11 cellular contexts compared by ENCODE assay signal in the genomic region with DNA sequence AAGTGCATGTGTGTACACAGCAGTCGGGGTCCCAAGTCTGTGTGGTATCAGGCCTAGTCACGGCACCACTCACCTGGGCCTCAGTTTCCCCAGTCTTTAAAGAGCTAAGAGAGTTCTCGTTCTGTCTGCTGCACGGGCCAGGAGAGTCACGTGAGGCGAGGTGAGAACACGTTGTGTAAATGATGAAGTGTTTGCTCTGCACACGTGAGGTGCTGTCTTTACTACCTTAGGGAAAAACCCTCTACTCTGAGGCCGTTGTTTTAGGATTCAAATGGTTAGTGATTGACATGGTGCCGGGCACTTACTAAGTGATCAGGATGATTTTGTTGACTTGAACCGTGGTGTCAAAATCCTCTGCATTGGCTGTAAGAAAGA.
A peak's percentile ranks its signal among the peaks of the same experiment; 100 is the strongest.
DNase-seq lines count a peak whose midpoint lies in the region; ATAC-seq, FAIRE-seq and TF ChIP-seq lines count a peak whose summit lies in the region.
"Had no signal": no experiment of that assay in that cellular context is flagged by ENCODE, and none has a peak within 500 bp of the region (broad histone marks: within the 10 kb centered on the region; RNA-seq: fewer than 3 reads in every experiment).

No MANE protein-coding gene starts in this region.

- no peak overlapping the region for H3K4me2 ChIP-seq in parathyroid adenoma (ENCODE audit: low read length)

- H3K36me3 ChIP-seq in BE2C (no peaks in the 10 kb centered on the region), parathyroid adenoma (ENCODE audit: control insufficient read depth, insufficient read depth, low read length) (no peaks in the 10 kb centered on the region)

- TF ChIP-seq CTCF in BE2C (IDR thresholded peaks at IDR 0.05; ENCODE audit: low read depth, low read length) (no peak), parathyroid adenoma (IDR thresholded peaks at IDR 0.05) (no peak)

- H3K4me3 ChIP-seq in BE2C (ENCODE audit: low read depth, low read length): peak overlapping the region; percentile 84
- no peak overlapping the region for H3K4me3 ChIP-seq in parathyroid adenoma (ENCODE audit: low read depth, low read length)

- FAIRE-seq in GM12892 (lab: Jason Lieb, UNC): no peak

- no peak for TF ChIP-seq POLR2A in GM12892 (IDR thresholded peaks at IDR 0.05; ENCODE audit: low read depth, low read length)

- H3K27ac ChIP-seq in parathyroid adenoma: peak overlapping the region; percentile 24

- peaks cover 22% of the 10 kb centered on the region for H3K4me1 ChIP-seq in BE2C
- H3K4me1 ChIP-seq in parathyroid adenoma: no peaks in the 10 kb centered on the region

- H3K9me3 ChIP-seq in BE2C: no peaks in the 10 kb centered on the region
- no peaks in the 10 kb centered on the region for H3K9me3 ChIP-seq in parathyroid adenoma (ENCODE audit: control insufficient read depth, low read length)

- H3K79me2 ChIP-seq in parathyroid adenoma: peaks cover 44% of the 10 kb centered on the region

- H3K9ac ChIP-seq in parathyroid adenoma: no peak overlapping the region

- ATAC-seq in esophagus mucosa: peak; percentile 47
- ATAC-seq in HG02885 (IDR thresholded peaks at IDR 0.05; ENCODE audit: poor library complexity, unreplicated experiment): no peak

- no peak for DNase-seq in BE2C
- DNase-seq in NCI-H2196 treated with DMSO at 0.1 percent for 48 hours (lab: John Stamatoyannopoulos, UW; ENCODE audit: unreplicated experiment): peak; percentile 69
- DNase-seq in NCI-H748 (lab: John Stamatoyannopoulos, UW; ENCODE audit: unreplicated experiment): no peak
- no peak for DNase-seq in NCI-H446 (lab: John Stamatoyannopoulos, UW)
- no peak for DNase-seq in GM12892 (ENCODE audit: insufficient read length)
- DNase-seq: activated T-cell treated with anti-CD3 and anti-CD28 coated beads, Interleukin-2, amount 50 U/mL, for 24 hours; DMS 273 treated with DMSO at 0.1 percent for 48 hours; IMR-90 had no signal

- H2AFZ ChIP-seq in parathyroid adenoma: no peak overlapping the region

- H3K27me3 ChIP-seq in BE2C: no peaks in the 10 kb centered on the region
- H3K27me3 ChIP-seq in parathyroid adenoma (ENCODE audit: control insufficient read depth, insufficient read depth, low read length): no peaks in the 10 kb centered on the region
